ENCODE assay signal across 24 cellular contexts in the genomic region with DNA sequence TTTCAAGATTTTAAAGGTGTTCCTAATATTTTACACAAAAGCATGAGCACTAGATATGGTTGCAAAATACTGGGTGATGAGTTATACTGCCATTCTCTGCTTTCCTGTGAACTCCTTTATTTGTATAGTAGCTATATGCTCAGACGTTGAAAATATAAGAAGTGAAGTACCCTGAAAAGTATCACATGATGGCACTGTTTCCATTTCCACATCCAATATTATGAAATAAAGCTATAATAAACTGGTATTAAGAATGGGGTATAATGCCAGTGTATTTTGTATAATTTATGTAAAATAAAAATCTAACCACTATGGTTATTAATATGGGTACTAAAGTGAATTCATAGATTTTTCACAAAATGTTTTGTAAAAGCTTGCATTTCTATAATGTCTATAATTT.
"Had no signal": no experiment of that assay in that cellular context is flagged by ENCODE, and none has a peak within 500 bp of the region (broad histone marks: within the 10 kb centered on the region; RNA-seq: fewer than 3 reads in every experiment).

No MANE protein-coding gene starts in this region.

- H3K36me3 Mint-ChIP-seq: activated naive CD8-positive, alpha-beta T cell treated with anti-CD3 and anti-CD28 coated beads, Interleukin-2, amount 10 ng/mL, durations not matched to agents 7 days and 5 days; stimulated activated memory B cell treated with anti-CD40 and anti-IgM and Interleukin-4, amounts not matched to agents 10 μg/mL and 1 μg/mL and 100 μg/mL, for 72 hours had no signal

- H3K27ac Mint-ChIP-seq: activated CD4-positive, alpha-beta T cell treated with anti-CD3 and anti-CD28 coated beads, Interleukin-2, amount 10 ng/mL, durations not matched to agents 24 days and 14 days; activated CD8-positive, alpha-beta T cell treated with anti-CD3 and anti-CD28 coated beads for 36 hours; activated naive CD8-positive, alpha-beta T cell treated with anti-CD3 and anti-CD28 coated beads, Interleukin-2, amount 10 ng/mL, durations not matched to agents 7 days and 5 days; activated T-cell treated with anti-CD3 and anti-CD28 coated beads, Interleukin-2, amount 50 U/mL, for 24 hours; activated T-helper 2 cell treated with anti-CD3 and anti-CD28 coated beads, Interferon-gamma antibody, Interleukin-2, Interleukin-4, amounts not matched to agents 10 μg/mL and 5 μg/mL and 100 μg/mL, durations not matched to agents 14 hours and 24 hours and 36 hours; endodermal cell; nephron progenitor cell; stimulated activated memory B cell treated with anti-CD40 and anti-IgM and Interleukin-4, amounts not matched to agents 10 μg/mL and 1 μg/mL and 100 μg/mL, for 72 hours had no signal

- H3K9me3 ChIP-seq: colonic mucosa, left lung, spleen, testis, upper lobe of left lung had no signal

- H3K27me3 Mint-ChIP-seq: activated CD4-positive, alpha-beta T cell treated with anti-CD3 and anti-CD28 coated beads, Interleukin-2, amount 10 ng/mL, durations not matched to agents 24 days and 14 days; activated CD8-positive, alpha-beta T cell treated with anti-CD3 and anti-CD28 coated beads for 36 hours; activated naive CD8-positive, alpha-beta T cell treated with anti-CD3 and anti-CD28 coated beads, Interleukin-2, amount 10 ng/mL, durations not matched to agents 7 days and 5 days; activated T-cell treated with anti-CD3 and anti-CD28 coated beads, Interleukin-2, amount 50 U/mL, for 24 hours; stimulated activated memory B cell treated with anti-CD40 and anti-IgM and Interleukin-4, amounts not matched to agents 10 μg/mL and 1 μg/mL and 100 μg/mL, for 72 hours had no signal

- ATAC-seq: activated CD8-positive, alpha-beta T cell treated with anti-CD3 and anti-CD28 coated beads for 36 hours; left lung; stimulated activated memory B cell treated with anti-CD40 and anti-IgM and Interleukin-4, amounts not matched to agents 10 μg/mL and 1 μg/mL and 100 μg/mL, for 72 hours had no signal

- H3K9me3 Mint-ChIP-seq: activated CD4-positive, alpha-beta T cell treated with anti-CD3 and anti-CD28 coated beads, Interleukin-2, amount 10 ng/mL, durations not matched to agents 24 days and 14 days; activated CD8-positive, alpha-beta T cell treated with anti-CD3 and anti-CD28 coated beads for 36 hours; activated naive CD8-positive, alpha-beta T cell treated with anti-CD3 and anti-CD28 coated beads, Interleukin-2, amount 10 ng/mL, durations not matched to agents 7 days and 5 days; activated T-cell treated with anti-CD3 and anti-CD28 coated beads, Interleukin-2, amount 50 U/mL, for 24 hours; activated T-helper 2 cell treated with anti-CD3 and anti-CD28 coated beads, Interferon-gamma antibody, Interleukin-2, Interleukin-4, amounts not matched to agents 10 μg/mL and 5 μg/mL and 100 μg/mL, durations not matched to agents 14 hours and 24 hours and 36 hours; endodermal cell; nephron progenitor cell; stimulated activated memory B cell treated with anti-CD40 and anti-IgM and Interleukin-4, amounts not matched to agents 10 μg/mL and 1 μg/mL and 100 μg/mL, for 72 hours had no signal

- H3K4me1 ChIP-seq: colonic mucosa, left lung, spleen, testis, upper lobe of left lung had no signal

- H3K4me1 Mint-ChIP-seq: activated CD4-positive, alpha-beta T cell treated with anti-CD3 and anti-CD28 coated beads, Interleukin-2, amount 10 ng/mL, durations not matched to agents 24 days and 14 days; activated naive CD8-positive, alpha-beta T cell treated with anti-CD3 and anti-CD28 coated beads, Interleukin-2, amount 10 ng/mL, durations not matched to agents 7 days and 5 days; endodermal cell; nephron progenitor cell; stimulated activated memory B cell treated with anti-CD40 and anti-IgM and Interleukin-4, amounts not matched to agents 10 μg/mL and 1 μg/mL and 100 μg/mL, for 72 hours had no signal

- H3K4me3 Mint-ChIP-seq: activated CD4-positive, alpha-beta T cell treated with anti-CD3 and anti-CD28 coated beads, Interleukin-2, amount 10 ng/mL, durations not matched to agents 24 days and 14 days; activated CD8-positive, alpha-beta T cell treated with anti-CD3 and anti-CD28 coated beads for 36 hours; activated naive CD8-positive, alpha-beta T cell treated with anti-CD3 and anti-CD28 coated beads, Interleukin-2, amount 10 ng/mL, durations not matched to agents 7 days and 5 days; activated T-cell treated with anti-CD3 and anti-CD28 coated beads, Interleukin-2, amount 50 U/mL, for 24 hours; endodermal cell; nephron progenitor cell; stimulated activated memory B cell treated with anti-CD40 and anti-IgM and Interleukin-4, amounts not matched to agents 10 μg/mL and 1 μg/mL and 100 μg/mL, for 72 hours had no signal

- H3K36me3 ChIP-seq: colonic mucosa, left lung, spleen, upper lobe of left lung had no signal

- H3K27ac ChIP-seq: colonic mucosa, left lung, spleen, testis, upper lobe of left lung had no signal

- DNase-seq: activated CD4-positive, alpha-beta T cell treated with anti-CD3 and anti-CD28 coated beads, Interleukin-2, amount 10 ng/mL, durations not matched to agents 24 days and 14 days; activated CD4-positive, CD25-positive, alpha-beta regulatory T cell; activated CD8-positive, alpha-beta T cell treated with anti-CD3 and anti-CD28 coated beads for 36 hours; activated naive CD4-positive, alpha-beta T cell treated with Interleukin-2 at 50 U/mL for 16 hours; activated naive CD8-positive, alpha-beta T cell treated with anti-CD3 and anti-CD28 coated beads, Interleukin-2, amount 10 ng/mL, durations not matched to agents 7 days and 5 days; activated T-cell treated with anti-CD3 and anti-CD28 coated beads, Interleukin-2, amount 50 U/mL, for 24 hours; amygdala; caudate nucleus; colonic mucosa; endodermal cell; foreskin melanocyte; glutamatergic neuron; kidney; left lung; nephron progenitor cell; occipital lobe; retina; spleen; stimulated activated CD4-positive, alpha-beta T cell treated with anti-CD3 and anti-CD28 coated beads, Interleukin-4, amount 100 ng/mL, for 4 hours; T1000; testis; upper lobe of left lung had no signal

- H3K27me3 ChIP-seq: colonic mucosa, left lung, spleen, testis, upper lobe of left lung had no signal

- H3K4me3 ChIP-seq: colonic mucosa, left lung, spleen, testis, upper lobe of left lung had no signal
